23 cellular contexts compared by ENCODE assay signal in genomic region chr17:79413591-79413990, GRCh38.
DNase-seq lines count a peak whose midpoint lies in the region; ATAC-seq lines count a peak whose summit lies in the region.
"Had no signal": no experiment of that assay in that cellular context is flagged by ENCODE, and none has a peak within 500 bp of the region (broad histone marks: within the 10 kb centered on the region; RNA-seq: fewer than 3 reads in every experiment).

No MANE protein-coding gene starts in this region.

- no peak overlapping the region for H3K4me3 ChIP-seq in neuronal stem cell (ENCODE audit: low read length in 2 of 2)

- no peak overlapping the region for H3K4me2 ChIP-seq in neuronal stem cell (ENCODE audit: insufficient read depth, low read length, poor library complexity, severe bottlenecking)

- H3K4me1 ChIP-seq in neuronal stem cell (ENCODE audit: control insufficient read depth in 2 of 2, insufficient read depth in 1 of 2, low read depth in 1 of 2, low read length in 2 of 2), result peaks cover 0 to 4% of the 10 kb centered on the region in 2 donors

- no peak overlapping the region for H3K27ac ChIP-seq in neuronal stem cell (replicated peaks; ENCODE audit: low read length)
- H3K27ac ChIP-seq: 22Rv1 had no signal

- peaks cover 0 to 42% (median 0%) of the 10 kb centered on the region in 3 experiments for H3K27me3 ChIP-seq in neuronal stem cell (ENCODE audit: control insufficient read depth in 3 of 3, insufficient read depth in 3 of 3, low read depth in 1 of 3, low read length in 3 of 3)

- H3K36me3 ChIP-seq in neuronal stem cell (replicated peaks in 1 of 2; ENCODE audit: control insufficient read depth in 2 of 2, insufficient read depth in 2 of 2, low read length in 2 of 2), result peaks cover 0 to 3% of the 10 kb centered on the region in 2 donors

- no peak overlapping the region for H2BK120ac ChIP-seq in neuronal stem cell (ENCODE audit: low read depth, low read length)

- H3K79me1 ChIP-seq in neuronal stem cell (ENCODE audit: low read depth, low read length), result peaks cover 4% of the 10 kb centered on the region

- no peak overlapping the region for H2AFZ ChIP-seq in neuronal stem cell (ENCODE audit: low read length)

- WGBS in neuronal stem cell (ENCODE audit: extremely low coverage in 2 of 2, insufficient read length in 2 of 2, insufficient replicate concordance in 1 of 2), 2 donors, result no CpG with 5 or more reads among the region's 11 CpGs

- H3K9me3 ChIP-seq in neuronal stem cell (replicated peaks in 1 of 2; ENCODE audit: control insufficient read depth in 2 of 2, insufficient read depth in 1 of 2, low read depth in 1 of 2, low read length in 2 of 2), result peaks cover 0 to 3% of the 10 kb centered on the region in 2 donors

- H3K23ac ChIP-seq in neuronal stem cell (ENCODE audit: low read depth, low read length, poor library complexity), result no peak overlapping the region

- no peak overlapping the region for H3K9ac ChIP-seq in neuronal stem cell (ENCODE audit: low read depth, low read length, poor library complexity)

- H3K4ac ChIP-seq in neuronal stem cell (ENCODE audit: low read length), result no peak overlapping the region

- ATAC-seq in stimulated activated naive CD8-positive, alpha-beta T cell treated with anti-CD3 and anti-CD28 coated beads, Interleukin-15, Interleukin-2, amounts not matched to agents 100 U/mL and 50 U/mL, for 24 hours, result no peak
- ATAC-seq in HG02870 (IDR thresholded peaks at IDR 0.05; ENCODE audit: unreplicated experiment), result no peak
- ATAC-seq: HepG2; right cardiac atrium; stimulated activated naive CD8-positive, alpha-beta T cell treated with anti-CD3 and anti-CD28 coated beads, Interleukin-15, amount 100 ng/mL, for 72 hours had no signal

- H2BK15ac ChIP-seq in neuronal stem cell (ENCODE audit: low read length), result no peak overlapping the region

- H2BK5ac ChIP-seq in neuronal stem cell (ENCODE audit: low read length), result no peak overlapping the region

- peak overlapping the region; percentile 67 for H3K14ac ChIP-seq in neuronal stem cell (ENCODE audit: low read length)

- no peak overlapping the region for H2BK12ac ChIP-seq in neuronal stem cell (ENCODE audit: low read length)

- no peak overlapping the region for H4K8ac ChIP-seq in neuronal stem cell (ENCODE audit: low read depth, low read length)

- no peak overlapping the region for H4K91ac ChIP-seq in neuronal stem cell (ENCODE audit: low read depth, low read length, poor library complexity)

- peak overlapping the region; percentile 60 for H3K18ac ChIP-seq in neuronal stem cell (ENCODE audit: low read length)

- H2AK5ac ChIP-seq in neuronal stem cell (ENCODE audit: low read depth, low read length), result peak overlapping the region; percentile 4

- DNase-seq in DMS153 (lab: John Stamatoyannopoulos, UW) (peak; percentile 26), DMS153 treated with DMSO at 0.1 percent for 48 hours (lab: John Stamatoyannopoulos, UW; ENCODE audit: unreplicated experiment) (no peak), NCI-H1694 (lab: John Stamatoyannopoulos, UW) (peak; percentile 84), NCI-H446 (lab: John Stamatoyannopoulos, UW) (peak; percentile 67 to 96), neuronal stem cell (ENCODE audit: low spot score) (no peak)
- no peak for DNase-seq in stimulated activated naive CD8-positive, alpha-beta T cell treated with anti-CD3 and anti-CD28 coated beads, Interleukin-15, Interleukin-2, amounts not matched to agents 100 U/mL and 50 U/mL, for 24 hours
- no peak for DNase-seq in stimulated activated CD4-positive, alpha-beta T cell treated with anti-CD3 and anti-CD28 coated beads, Interleukin-4, amount 100 ng/mL, for 4 hours
- DNase-seq: activated CD8-positive, alpha-beta memory T cell treated with anti-CD3 and anti-CD28 coated beads for 24 hours; activated naive CD4-positive, alpha-beta T cell treated with anti-CD3 and anti-CD28 coated beads for 36 hours; activated T-cell treated with anti-CD3 and anti-CD28 coated beads, Interleukin-2, amount 50 U/mL, for 48 hours; CD8-positive, alpha-beta memory T cell; glutamatergic neuron; mesendoderm; naive B cell; NCI-H187; right cardiac atrium; SHP77; stimulated activated CD4-positive, alpha-beta T cell treated with anti-CD3 and anti-CD28 coated beads, Interleukin-12 subunit alpha, Interleukin-12 subunit beta, amount 100 ng/mL, for 4 hours; stimulated activated naive CD8-positive, alpha-beta T cell treated with anti-CD3 and anti-CD28 coated beads, Interleukin-15, amount 100 ng/mL, for 72 hours; trophoblast cell had no signal

Comparison
In these comparisons a context has a peak if more than half of its experiments do, and no peak if none do; other contexts are left out.
1. DNase-seq: peak in DMS153 (single experiment), NCI-H1694 (single experiment) and NCI-H446 (2 of 2); none in DMS153 treated with DMSO at 0.1 percent for 48 hours (single experiment), neuronal stem cell (single experiment), stimulated activated naive CD8-positive, alpha-beta T cell treated with anti-CD3 and anti-CD28 coated beads, Interleukin-15, Interleukin-2, amounts not matched to agents 100 U/mL and 50 U/mL, for 24 hours (single experiment) and stimulated activated CD4-positive, alpha-beta T cell treated with anti-CD3 and anti-CD28 coated beads, Interleukin-4, amount 100 ng/mL, for 4 hours (0 of 2).